1 cellular context compared by ENCODE assay signal in genomic region chr9:87479801-87480201, GRCh38.
A peak's percentile ranks its signal among the peaks of the same experiment; 100 is the strongest.
TF ChIP-seq lines count a peak whose summit lies in the region.

No MANE protein-coding gene starts in this region.

TF ChIP-seq in GM12878, 131 proteins besides CTCF, POLR2A, EP300 and RAD21 (continued from another document and continues in another):
- no peak for TF ChIP-seq CUX1 (IDR thresholded peaks at IDR 0.05; ENCODE audit: insufficient replicate concordance, low read depth, low read length)
- TF ChIP-seq YBX1 (IDR thresholded peaks at IDR 0.05): no peak
- peak; percentile 83 for TF ChIP-seq ATF2 (IDR thresholded peaks at IDR 0.05; ENCODE audit: low read length)
- TF ChIP-seq CBX3 (IDR thresholded peaks at IDR 0.05; ENCODE audit: borderline replicate concordance, low read depth): no peak
- 0 out of 4 replicates have a peak, but pooled peaks of 1 of the 2 experiments have one; percentile 7 for TF ChIP-seq SRF (IDR thresholded peaks at IDR 0.05; ENCODE audit: low read depth in 2 of 2, low read length in 2 of 2)
- peak; percentile 95 for TF ChIP-seq RELB (IDR thresholded peaks at IDR 0.05; ENCODE audit: low read depth)
- TF ChIP-seq KAT2A (conservative IDR thresholded peaks at IDR 0.05; ENCODE audit: control insufficient read depth, low read depth, low read length): no peak
- no peak for TF ChIP-seq IRF3 (IDR thresholded peaks at IDR 0.05)
- TF ChIP-seq SKIL (IDR thresholded peaks at IDR 0.05; ENCODE audit: low read depth, poor library complexity, severe bottlenecking): peak; percentile 82
- no peak for TF ChIP-seq PML (IDR thresholded peaks at IDR 0.05; ENCODE audit: low read length)
- no peak for TF ChIP-seq ZNF274 (IDR thresholded peaks at IDR 0.05; ENCODE audit: insufficient read depth, insufficient read length)
- TF ChIP-seq SUZ12 (IDR thresholded peaks at IDR 0.05; ENCODE audit: unreplicated experiment): no peak
- no peak for TF ChIP-seq CBX5 (IDR thresholded peaks at IDR 0.05; ENCODE audit: low read depth)
- no peak for TF ChIP-seq POU2F2 (IDR thresholded peaks at IDR 0.05; ENCODE audit: borderline replicate concordance, low read depth, low read length)
- TF ChIP-seq BCLAF1 (IDR thresholded peaks at IDR 0.05): no peak
- no peak for TF ChIP-seq CEBPB (IDR thresholded peaks at IDR 0.05; ENCODE audit: borderline replicate concordance in 1 of 2, low read depth in 2 of 2, low read length in 2 of 2)
- no peak for TF ChIP-seq EZH2 (IDR thresholded peaks at IDR 0.05; ENCODE audit: borderline replicate concordance, control insufficient read depth, low read depth, low read length)
- peak; percentile 72 for TF ChIP-seq HDGF (IDR thresholded peaks at IDR 0.05)
- TF ChIP-seq MTA2 (IDR thresholded peaks at IDR 0.05; ENCODE audit: low read depth): peak; percentile 91
- no peak for TF ChIP-seq SMAD5 (IDR thresholded peaks at IDR 0.05; ENCODE audit: low read depth)
- TF ChIP-seq ZBTB40 (IDR thresholded peaks at IDR 0.05; ENCODE audit: borderline replicate concordance): no peak
- TF ChIP-seq NFYA (IDR thresholded peaks at IDR 0.05; ENCODE audit: borderline replicate concordance, low read depth, low read length): no peak
- no peak for TF ChIP-seq RFX5 (IDR thresholded peaks at IDR 0.05; ENCODE audit: low read depth, low read length)
- TF ChIP-seq PBX3 (IDR thresholded peaks at IDR 0.05; ENCODE audit: insufficient replicate concordance, low read depth, low read length): no peak
- no peak for TF ChIP-seq RBBP5 (conservative IDR thresholded peaks at IDR 0.05)
- TF ChIP-seq CHD1 (IDR thresholded peaks at IDR 0.05; ENCODE audit: low read depth, low read length): no peak
- TF ChIP-seq SMARCA5 (IDR thresholded peaks at IDR 0.05): no peak
- TF ChIP-seq RB1 (IDR thresholded peaks at IDR 0.05; ENCODE audit: borderline replicate concordance): no peak
- no peak for TF ChIP-seq STAT3 (IDR thresholded peaks at IDR 0.05; ENCODE audit: low read depth, low read length)
- TF ChIP-seq CHD2 (IDR thresholded peaks at IDR 0.05; ENCODE audit: borderline replicate concordance, low read depth, low read length): no peak; the same call in 1 of the 2 replicates
- TF ChIP-seq NFXL1 (IDR thresholded peaks at IDR 0.05; ENCODE audit: borderline replicate concordance): no peak
- no peak for TF ChIP-seq CHD4 (IDR thresholded peaks at IDR 0.05)
- no peak for TF ChIP-seq ZBTB33 (IDR thresholded peaks at IDR 0.05)
- TF ChIP-seq CBFB (IDR thresholded peaks at IDR 0.05; ENCODE audit: low read depth): peak; percentile 92
